Comparison of ENCODE assay signal across 30 cellular contexts in the genomic region with DNA sequence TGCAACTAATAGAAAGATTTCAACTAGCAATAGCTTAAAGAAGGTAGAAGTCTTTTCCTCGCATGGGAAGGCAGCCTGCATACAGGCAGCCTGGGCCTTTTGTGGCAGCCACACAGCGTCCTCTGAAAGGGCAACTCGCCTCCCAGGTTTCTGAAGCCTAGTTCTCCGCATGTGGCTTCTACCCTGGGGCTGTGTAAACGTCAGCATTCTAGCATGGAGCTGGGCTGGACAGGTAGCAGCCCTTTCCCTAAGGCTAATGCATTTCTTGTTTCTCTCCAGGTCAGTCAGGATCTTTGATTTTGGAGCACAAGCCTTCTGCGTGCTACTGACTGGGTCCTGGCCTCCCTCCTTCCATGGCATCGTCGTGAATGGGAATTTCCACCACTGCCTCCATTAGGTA.
"Had no signal": no experiment of that assay in that cellular context is flagged by ENCODE, and none has a peak within 500 bp of the region (broad histone marks: within the 10 kb centered on the region; RNA-seq: fewer than 3 reads in every experiment).

No MANE protein-coding gene starts in this region.

- H3K36me3 ChIP-seq: ascending aorta, SJSA1 had no signal

- H3K36me3 Mint-ChIP-seq: activated naive CD4-positive, alpha-beta T cell treated with anti-CD3 and anti-CD28 coated beads, Interleukin-2, amount 50 U/mL, for 72 hours had no signal

- H3K27me3 ChIP-seq: ascending aorta, body of pancreas, SJSA1 had no signal

- H3K9me3 Mint-ChIP-seq: activated CD4-positive, alpha-beta T cell treated with anti-CD3 and anti-CD28 coated beads, Interleukin-2, amount 10 ng/mL, durations not matched to agents 24 days and 14 days; activated naive CD4-positive, alpha-beta T cell treated with anti-CD3 and anti-CD28 coated beads, Interleukin-2, amount 50 U/mL, for 72 hours; activated naive CD8-positive, alpha-beta T cell treated with anti-CD3 and anti-CD28 coated beads, Interleukin-2, amount 50 U/mL, for 24 hours; activated T-cell treated with anti-CD3 and anti-CD28 coated beads, Interleukin-2, amount 50 U/mL, for 4 hours; T-helper 2 cell treated with Interferon-gamma antibody and Interleukin-4, amounts not matched to agents 5 μg/mL and 100 μg/mL, for 36 hours had no signal

- H3K4me1 ChIP-seq: ascending aorta, body of pancreas, SJSA1 had no signal

- DNase-seq: activated CD4-positive, alpha-beta T cell treated with anti-CD3 and anti-CD28 coated beads, Interleukin-2, amount 10 ng/mL, durations not matched to agents 24 days and 14 days; activated CD4-positive, alpha-beta T cell treated with anti-CD3 and anti-CD28 coated beads, Interleukin-2, amount 50 U/mL, for 48 hours; activated CD4-positive, CD25-positive, alpha-beta regulatory T cell treated with anti-CD3 and anti-CD28 coated beads, Interleukin-2, amount 50 U/mL, for 72 hours; activated CD8-positive, alpha-beta memory T cell treated with anti-CD3 and anti-CD28 coated beads for 24 hours; activated effector memory CD4-positive, alpha-beta T cell treated with anti-CD3 and anti-CD28 coated beads, Interleukin-2, amount 50 U/mL, for 16 hours; activated naive CD4-positive, alpha-beta T cell treated with Interleukin-2 at 50 U/mL for 16 hours; activated naive CD8-positive, alpha-beta T cell treated with anti-CD3 and anti-CD28 coated beads, Interleukin-2, amount 50 U/mL, for 24 hours; activated T-cell treated with anti-CD3 and anti-CD28 coated beads, Interleukin-2, amount 50 U/mL, for 4 hours; amniotic stem cell; body of pancreas; central memory CD4-positive, alpha-beta T cell; Kasumi-1; NCI-H1105 treated with DMSO at 0.1 percent for 48 hours; NCI-H1436 treated with DMSO at 0.1 percent for 48 hours; NCI-H187; NCI-H2081; NCI-H510A treated with DMSO at 0.1 percent for 48 hours; NCI-H69; NK-92 treated with Interleukin-12 subunit alpha and Interleukin-12 subunit beta, amount 100 ng/mL, for 24 hours; OCI-M1; Right ventricle myocardium superior; SW 1271 had no signal

- H3K27ac ChIP-seq: ascending aorta, body of pancreas, RWPE1, SJSA1 had no signal

- H3K9me3 ChIP-seq: ascending aorta, body of pancreas, SJSA1 had no signal

- H3K4me3 Mint-ChIP-seq: activated CD4-positive, alpha-beta T cell treated with anti-CD3 and anti-CD28 coated beads, Interleukin-2, amount 10 ng/mL, durations not matched to agents 24 days and 14 days; activated naive CD8-positive, alpha-beta T cell treated with anti-CD3 and anti-CD28 coated beads, Interleukin-2, amount 50 U/mL, for 24 hours; activated T-cell treated with anti-CD3 and anti-CD28 coated beads, Interleukin-2, amount 50 U/mL, for 4 hours; T-helper 2 cell treated with Interferon-gamma antibody and Interleukin-4, amounts not matched to agents 5 μg/mL and 100 μg/mL, for 36 hours had no signal

- H3K4me1 Mint-ChIP-seq: activated CD4-positive, alpha-beta T cell treated with anti-CD3 and anti-CD28 coated beads, Interleukin-2, amount 10 ng/mL, durations not matched to agents 24 days and 14 days; activated naive CD8-positive, alpha-beta T cell treated with anti-CD3 and anti-CD28 coated beads, Interleukin-2, amount 50 U/mL, for 24 hours had no signal

- H3K4me3 ChIP-seq: ascending aorta, body of pancreas, SJSA1 had no signal

- H3K27ac Mint-ChIP-seq: activated CD4-positive, alpha-beta T cell treated with anti-CD3 and anti-CD28 coated beads, Interleukin-2, amount 10 ng/mL, durations not matched to agents 24 days and 14 days; activated naive CD4-positive, alpha-beta T cell treated with anti-CD3 and anti-CD28 coated beads, Interleukin-2, amount 50 U/mL, for 72 hours; activated naive CD8-positive, alpha-beta T cell treated with anti-CD3 and anti-CD28 coated beads, Interleukin-2, amount 50 U/mL, for 24 hours; T-helper 2 cell treated with Interferon-gamma antibody and Interleukin-4, amounts not matched to agents 5 μg/mL and 100 μg/mL, for 36 hours had no signal

- ATAC-seq: activated naive CD4-positive, alpha-beta T cell treated with anti-CD3 and anti-CD28 coated beads, Interleukin-2, amount 50 U/mL, for 72 hours; activated naive CD8-positive, alpha-beta T cell treated with anti-CD3 and anti-CD28 coated beads, Interleukin-2, amount 50 U/mL, for 24 hours; activated T-cell treated with anti-CD3 and anti-CD28 coated beads, Interleukin-2, amount 50 U/mL, for 4 hours; body of pancreas; Panc1; SK-N-SH treated with all-trans-retinoic acid at 6 μM for 48 hours had no signal

- FAIRE-seq: bronchial epithelial cell had no signal
